Comparison of ENCODE assay signal across 13 cellular contexts in genomic region chr20:41425180-41425884, GRCh38. TPM values are rescaled to one million over a fixed set of nuclear protein-coding genes. Genes with fewer than 3 reads are reported as not detected.
A peak's percentile ranks its signal among the peaks of the same experiment; 100 is the strongest.
DNase-seq lines count a peak whose midpoint lies in the region; ATAC-seq and TF ChIP-seq lines count a peak whose summit lies in the region.
"Had no signal": no experiment of that assay in that cellular context is flagged by ENCODE, and none has a peak within 500 bp of the region (broad histone marks: within the 10 kb centered on the region; RNA-seq: fewer than 3 reads in every experiment).

No MANE protein-coding gene starts in this region.

- H3K23ac ChIP-seq in IMR-90 (ENCODE audit: low read depth, low read length) = peak overlapping the region; percentile 24; the same call in 1 of the 2 replicates

- peak overlapping the region in 1 of 2 experiments; percentile 32; a peak in 1 of 4 replicates for H4K8ac ChIP-seq in IMR-90 (ENCODE audit: low read depth in 2 of 2, low read length in 2 of 2)

- no peak overlapping the region for H2BK15ac ChIP-seq in IMR-90 (ENCODE audit: low read depth, low read length)

- intact Hi-C loops in IMR-90 (cut with micrococcal nuclease) = loop anchor here (2.0 to 5.0 kb wide), 3 partner anchors 57 to 267 kb away; partner anchors contain the start of gene CHD6

- CTCF ChIA-PET in IMR-90 (lab: Yijun Ruan, JAX) = interaction anchor here (2.6 kb wide), 1 partner anchor 14 kb away, joined by 11 read pairs; no protein-coding TSS in a partner anchor

- H3K18ac ChIP-seq in IMR-90 (ENCODE audit: low read depth, low read length) = peak overlapping the region; percentile 18; the same call in 1 of the 2 replicates

- TF ChIP-seq RAD21 in IMR-90 (IDR thresholded peaks at IDR 0.05; ENCODE audit: low read length) = no peak

- H3K4me3 ChIP-seq in AG10803 (ENCODE audit: low read length) (no peak overlapping the region), IMR-90 (ENCODE audit: insufficient read depth, low read depth, low read length) (no peak overlapping the region), astrocyte of the spinal cord (ENCODE audit: low read depth, low read length) (no peak overlapping the region)
- H3K4me3 ChIP-seq: stomach had no signal

- H3K4ac ChIP-seq in IMR-90 (ENCODE audit: low read depth, low read length) = no peak overlapping the region

- H2AFZ ChIP-seq in IMR-90 (replicated peaks; ENCODE audit: low read length, poor library complexity) = no peak overlapping the region

- DNase-seq in AG10803 (ENCODE audit: low read depth) = peak; percentile 87
- DNase-seq in IMR-90 = peak; percentile 22
- peak; percentile 22 for DNase-seq in astrocyte of the spinal cord (ENCODE audit: low read depth, low spot score)
- DNase-seq in myocyte (ENCODE audit: low read depth) = peak; percentile 17
- DNase-seq in ecto neural progenitor cell (ENCODE audit: low spot score) = no peak
- no peak for DNase-seq in RKO (ENCODE audit: low spot score)
- DNase-seq: anterior cingulate cortex, MV-4-11, stomach had no signal

- H3K4me2 ChIP-seq in IMR-90 (ENCODE audit: low read depth, low read length) = 0 out of 2 replicates have a peak overlapping the region, but pooled peaks have one; percentile 8

- H3K4me1 ChIP-seq in IMR-90 (ENCODE audit: control insufficient read depth, insufficient read depth, low read length) = peaks cover 15% of the 10 kb centered on the region

- ATAC-seq in IMR-90 (ENCODE audit: low read depth) (peak; percentile 28), HG03439 (IDR thresholded peaks at IDR 0.05; ENCODE audit: unreplicated experiment) (no peak), GM21423 (IDR thresholded peaks at IDR 0.05; ENCODE audit: unreplicated experiment) (no peak)
- ATAC-seq: natural killer cell treated with Interleukin-12 subunit alpha and Interleukin-12 subunit beta and Interleukin-15 and Interleukin-18, amount 100 ng/mL, for 72 hours had no signal

- no peaks in the 10 kb centered on the region; the same call in 1 of the 2 replicates for H4K20me1 ChIP-seq in IMR-90 (ENCODE audit: insufficient read depth, low read length)

- POLR2A ChIA-PET in IMR-90 (lab: Charles Lee; ENCODE audit: unreplicated experiment) = interaction anchor here (0.7 kb wide), 2 partner anchors 15 to 286 kb away, joined by 4 to 6 read pairs; no protein-coding TSS in a partner anchor

- peak overlapping the region; percentile 43 for H2BK5ac ChIP-seq in IMR-90 (ENCODE audit: low read depth, low read length, poor library complexity, severe bottlenecking)

- H3K79me1 ChIP-seq in IMR-90 (ENCODE audit: low read depth in 1 of 2, low read length in 2 of 2) = peaks cover 0 to 8% of the 10 kb centered on the region in 2 experiments; a peak in 1 of 4 replicates

- BruUV-seq in IMR-90 (replicated peaks; lab: Mats Ljungman, UMichigan) = no TSS peak

- TF ChIP-seq CTCF in AG10803 (conservative IDR thresholded peaks at IDR 0.05; ENCODE audit: low read length) = no peak
- no peak for TF ChIP-seq CTCF in IMR-90 (conservative IDR thresholded peaks at IDR 0.05; ENCODE audit: low read depth, low read length)
- no peak for TF ChIP-seq CTCF in astrocyte of the spinal cord (IDR thresholded peaks at IDR 0.05; ENCODE audit: low read depth, low read length)

- H2BK120ac ChIP-seq in IMR-90 (ENCODE audit: low read depth, low read length) = no peak overlapping the region

- H3K9me3 ChIP-seq in IMR-90 (ENCODE audit: control insufficient read depth, insufficient read depth, low read length) = no peaks in the 10 kb centered on the region
- H3K9me3 ChIP-seq: stomach had no signal

- peaks cover 12% of the 10 kb centered on the region for H3K9me1 ChIP-seq in IMR-90 (ENCODE audit: insufficient read depth, low read length)

- in situ Hi-C loops in IMR-90 (cut with MboI; ENCODE audit: low sequenced_read_pairs) (no loop called here), astrocyte of the spinal cord (cut with HindIII; ENCODE audit: low sequenced_read_pairs) (no loop called here)

- no peak overlapping the region for H2AK5ac ChIP-seq in IMR-90 (ENCODE audit: low read depth, low read length)

- H3K56ac ChIP-seq in IMR-90 (ENCODE audit: extremely low read depth, insufficient read depth, low read length) = no peak overlapping the region

- peaks cover 31% of the 10 kb centered on the region for H3K36me3 ChIP-seq in IMR-90 (ENCODE audit: control insufficient read depth, insufficient read depth, low read length)

- H4K91ac ChIP-seq in IMR-90 (ENCODE audit: insufficient read depth, low read depth, low read length) = no peak overlapping the region

- H3K27me3 ChIP-seq in IMR-90 (ENCODE audit: control insufficient read depth, insufficient read depth, low read length) = no peaks in the 10 kb centered on the region
- H3K27me3 ChIP-seq: stomach had no signal

- H3K14ac ChIP-seq in IMR-90 (replicated peaks; ENCODE audit: low read depth, low read length) = no peak overlapping the region

- H4K5ac ChIP-seq in IMR-90 (ENCODE audit: low read depth, low read length) = peak overlapping the region; percentile 15; the same call in 1 of the 2 replicates

- H2BK20ac ChIP-seq in IMR-90 (ENCODE audit: low read depth, low read length) = no peak overlapping the region

- dilution Hi-C loops in IMR-90 (cut with HindIII; ENCODE audit: low sequenced_read_pairs, unreplicated experiment) = no loop called here

- no peak overlapping the region for H2AK9ac ChIP-seq in IMR-90 (replicated peaks; ENCODE audit: low read depth, low read length, poor library complexity)

- 43 to 100% methylated on average over 1 to 2 of the region's 10 CpGs for WGBS in IMR-90 (ENCODE audit: extremely low coverage in 2 of 2, insufficient read length in 1 of 2), 2 experiments

- no peak overlapping the region for H3K27ac ChIP-seq in IMR-90 (ENCODE audit: insufficient read depth, low read length)
- H3K27ac ChIP-seq: C4-2B had no signal

- H3K9ac ChIP-seq in IMR-90 (ENCODE audit: low read depth, low read length) = no peak overlapping the region

- no peak for TF ChIP-seq POLR2A in IMR-90 (IDR thresholded peaks at IDR 0.05; ENCODE audit: low read depth, low read length)

TF ChIP-seq in IMR-90, 13 proteins besides CTCF, POLR2A, EP300 and RAD21:
- TF ChIP-seq MAFK (IDR thresholded peaks at IDR 0.05; ENCODE audit: low read depth, low read length) (peak; percentile 51), BHLHE40 (IDR thresholded peaks at IDR 0.05; ENCODE audit: low read depth, low read length) (no peak)

RNA-seq across cellular contexts. Expression of gene EMILIN3, which starts 58.7 kb away (rescaled TPM):
- total RNA-seq in IMR-90 (2012; rRNA removed) = under 0.01 TPM in 2 replicates
- 0.07 and 0.16 TPM in 2 replicates for polyA plus RNA-seq in IMR-90 (2012; rRNA removed)
- 0.04 and 0.15 TPM in 2 replicates for polyA plus RNA-seq in IMR-90 (2012; cell fraction: cytosol; rRNA removed)
- 0.02 and 0.10 TPM in 2 replicates for polyA plus RNA-seq in IMR-90 (2012; cell fraction: nucleus; rRNA removed; ENCODE audit: low replicate concordance)
- not detected in 2 replicates for total RNA-seq in myocyte
- polyA plus RNA-seq in myocyte (2012) = 0.08 TPM
- total RNA-seq: natural killer cell treated with Interleukin-12 subunit alpha and Interleukin-12 subunit beta and Interleukin-15 and Interleukin-18, amount 100 ng/mL, for 72 hours had no signal

Comparison
In these comparisons a context has a peak if more than half of its experiments do, and no peak if none do; other contexts are left out.
1. DNase-seq: peak in AG10803 (single experiment), IMR-90 (single experiment), astrocyte of the spinal cord (single experiment) and myocyte (single experiment); none in ecto neural progenitor cell (single experiment) and RKO (single experiment).